ENCODE assay signal across 11 cellular contexts in genomic region chr12:57763881-57764661, GRCh38. TPM values are rescaled to one million over a fixed set of nuclear protein-coding genes. Genes with fewer than 3 reads are reported as not detected.
DNase-seq lines count a peak whose midpoint lies in the region; ATAC-seq and TF ChIP-seq lines count a peak whose summit lies in the region.
"Had no signal": no experiment of that assay in that cellular context is flagged by ENCODE, and none has a peak within 500 bp of the region (broad histone marks: within the 10 kb centered on the region; RNA-seq: fewer than 3 reads in every experiment).

No MANE protein-coding gene starts in this region.

- in situ Hi-C loops in ACHN (cut with HindIII; ENCODE audit: low pct_ligation_motif_present, low pct_unique_long_range_greater_than_20kb, low sequenced_read_pairs): no loop called here

- H3K9me3 ChIP-seq in WERI-Rb-1 (ENCODE audit: severe bottlenecking): no peaks in the 10 kb centered on the region
- H3K9me3 ChIP-seq: sigmoid colon, upper lobe of right lung had no signal

- no peaks in the 10 kb centered on the region for H3K27me3 ChIP-seq in WERI-Rb-1 (ENCODE audit: insufficient read depth, low read depth, severe bottlenecking)

- H3K4me1 Mint-ChIP-seq in activated T-cell treated with anti-CD3 and anti-CD28 coated beads, Interleukin-2, amount 50 U/mL, for 4 hours (ENCODE audit: low read depth): peaks cover 34% of the 10 kb centered on the region
- peaks cover 5% of the 10 kb centered on the region for H3K4me1 Mint-ChIP-seq in glutamatergic neuron (ENCODE audit: low read depth, unreplicated experiment)
- peaks cover 66% of the 10 kb centered on the region for H3K4me1 Mint-ChIP-seq in stimulated activated effector memory CD8-positive, alpha-beta T cell treated with anti-CD3 and anti-CD28 coated beads, Interleukin-12 subunit alpha, Interleukin-12 subunit beta, amount 100 ng/mL, for 72 hours

- H3K27ac ChIP-seq in WERI-Rb-1: peak overlapping the region; percentile 94
- H3K27ac ChIP-seq: sigmoid colon, upper lobe of right lung had no signal

- no peak for TF ChIP-seq CTCF in WERI-Rb-1 (IDR thresholded peaks at IDR 0.05; ENCODE audit: low read depth, low read length)
- no peak for TF ChIP-seq CTCF in glutamatergic neuron (IDR thresholded peaks at IDR 0.05; ENCODE audit: partially characterized antibody, unreplicated experiment)

- no peak for DNase-seq in activated T-cell treated with anti-CD3 and anti-CD28 coated beads, Interleukin-2, amount 50 U/mL, for 4 hours
- no peak for DNase-seq in activated T-cell treated with anti-CD3 and anti-CD28 coated beads, Interleukin-2, amount 50 U/mL, for 48 hours
- DNase-seq in WERI-Rb-1: no peak
- DNase-seq in glutamatergic neuron: no peak
- no peak for DNase-seq in stimulated activated effector memory CD8-positive, alpha-beta T cell treated with anti-CD3 and anti-CD28 coated beads, Interleukin-12 subunit alpha, Interleukin-12 subunit beta, amount 100 ng/mL, for 72 hours (ENCODE audit: low spot score in 2 of 2)
- no peak for DNase-seq in ACHN
- DNase-seq in 8988T: no peak
- DNase-seq: NCI-H748 treated with DMSO at 0.1 percent for 48 hours, sigmoid colon had no signal

- H3K36me3 Mint-ChIP-seq in activated T-cell treated with anti-CD3 and anti-CD28 coated beads, Interleukin-2, amount 50 U/mL, for 4 hours (ENCODE audit: insufficient read depth): peaks cover 22% of the 10 kb centered on the region
- H3K36me3 Mint-ChIP-seq in glutamatergic neuron (ENCODE audit: unreplicated experiment): peaks cover 6% of the 10 kb centered on the region
- peaks cover 44% of the 10 kb centered on the region for H3K36me3 Mint-ChIP-seq in stimulated activated effector memory CD8-positive, alpha-beta T cell treated with anti-CD3 and anti-CD28 coated beads, Interleukin-12 subunit alpha, Interleukin-12 subunit beta, amount 100 ng/mL, for 72 hours

- H3K4me3 ChIP-seq in WERI-Rb-1 (ENCODE audit: low read depth, low read length): no peak overlapping the region

- H3K27ac Mint-ChIP-seq in glutamatergic neuron (ENCODE audit: unreplicated experiment): no peak overlapping the region
- H3K27ac Mint-ChIP-seq in stimulated activated effector memory CD8-positive, alpha-beta T cell treated with anti-CD3 and anti-CD28 coated beads, Interleukin-12 subunit alpha, Interleukin-12 subunit beta, amount 100 ng/mL, for 72 hours: peak overlapping the region; percentile 91

- peak overlapping the region; percentile 90 for H3K4me3 Mint-ChIP-seq in activated T-cell treated with anti-CD3 and anti-CD28 coated beads, Interleukin-2, amount 50 U/mL, for 4 hours
- H3K4me3 Mint-ChIP-seq in glutamatergic neuron (ENCODE audit: unreplicated experiment): peak overlapping the region; percentile 46
- peak overlapping the region; percentile 95 for H3K4me3 Mint-ChIP-seq in stimulated activated effector memory CD8-positive, alpha-beta T cell treated with anti-CD3 and anti-CD28 coated beads, Interleukin-12 subunit alpha, Interleukin-12 subunit beta, amount 100 ng/mL, for 72 hours

- peaks cover 26% of the 10 kb centered on the region for H3K27me3 Mint-ChIP-seq in activated T-cell treated with anti-CD3 and anti-CD28 coated beads, Interleukin-2, amount 50 U/mL, for 4 hours (ENCODE audit: low read depth)
- peaks cover 20% of the 10 kb centered on the region for H3K27me3 Mint-ChIP-seq in glutamatergic neuron (ENCODE audit: unreplicated experiment)

- no peak for ATAC-seq in activated T-cell treated with anti-CD3 and anti-CD28 coated beads, Interleukin-2, amount 50 U/mL, for 4 hours
- no peak for ATAC-seq in stimulated activated effector memory CD8-positive, alpha-beta T cell treated with anti-CD3 and anti-CD28 coated beads, Interleukin-12 subunit alpha, Interleukin-12 subunit beta, amount 100 ng/mL, for 72 hours
- no peak for ATAC-seq in HG02973 (IDR thresholded peaks at IDR 0.05; ENCODE audit: unreplicated experiment)

- H3K36me3 ChIP-seq in WERI-Rb-1: peaks cover 76% of the 10 kb centered on the region

- no peaks in the 10 kb centered on the region for H3K9me3 Mint-ChIP-seq in activated T-cell treated with anti-CD3 and anti-CD28 coated beads, Interleukin-2, amount 50 U/mL, for 4 hours
- peaks cover 4% of the 10 kb centered on the region for H3K9me3 Mint-ChIP-seq in glutamatergic neuron (ENCODE audit: unreplicated experiment)
- no peaks in the 10 kb centered on the region for H3K9me3 Mint-ChIP-seq in stimulated activated effector memory CD8-positive, alpha-beta T cell treated with anti-CD3 and anti-CD28 coated beads, Interleukin-12 subunit alpha, Interleukin-12 subunit beta, amount 100 ng/mL, for 72 hours

RNA-seq across cellular contexts. Expression of gene CYP27B1, which starts 2.8 kb away (rescaled TPM):
- 10 to 100 TPM; 18.4 to 19.6 (median 19.5) TPM for total RNA-seq in activated T-cell treated with anti-CD3 and anti-CD28 coated beads, Interleukin-2, amount 50 U/mL, for 4 hours
- 1.7 TPM for total RNA-seq in glutamatergic neuron (ENCODE audit: unreplicated experiment)

RNA-seq across cellular contexts. Expression of gene METTL1, which starts 7.8 kb away (rescaled TPM):
- 100 to 1,000 TPM in 2 of 3 donors, 10 to 100 TPM in 1; 98.5 to 105 (median 104) TPM for total RNA-seq in activated T-cell treated with anti-CD3 and anti-CD28 coated beads, Interleukin-2, amount 50 U/mL, for 4 hours
- total RNA-seq in glutamatergic neuron (ENCODE audit: unreplicated experiment): 9.1 TPM

RNA-seq across cellular contexts. Expression of gene EEF1AKMT3, which starts 8.3 kb away (rescaled TPM):
- total RNA-seq in activated T-cell treated with anti-CD3 and anti-CD28 coated beads, Interleukin-2, amount 50 U/mL, for 4 hours: 1 to 10 TPM; 1.6 to 4.9 (median 2.0) TPM
- 3.3 TPM for total RNA-seq in glutamatergic neuron (ENCODE audit: unreplicated experiment)

RNA-seq across cellular contexts. Expression of gene MARCHF9, which starts 9.2 kb away (rescaled TPM):
- total RNA-seq in activated T-cell treated with anti-CD3 and anti-CD28 coated beads, Interleukin-2, amount 50 U/mL, for 4 hours: 10 to 100 TPM; 15.7 to 17.6 (median 17.3) TPM
- total RNA-seq in glutamatergic neuron (ENCODE audit: unreplicated experiment): 26.7 TPM

RNA-seq across cellular contexts. Expression of gene CDK4, which starts 12.0 kb away (rescaled TPM):
- 100 to 1,000 TPM; 347 to 382 (median 378) TPM for total RNA-seq in activated T-cell treated with anti-CD3 and anti-CD28 coated beads, Interleukin-2, amount 50 U/mL, for 4 hours
- total RNA-seq in glutamatergic neuron (ENCODE audit: unreplicated experiment): 123 TPM
